1 cellular context compared by ENCODE assay signal in the genomic region with DNA sequence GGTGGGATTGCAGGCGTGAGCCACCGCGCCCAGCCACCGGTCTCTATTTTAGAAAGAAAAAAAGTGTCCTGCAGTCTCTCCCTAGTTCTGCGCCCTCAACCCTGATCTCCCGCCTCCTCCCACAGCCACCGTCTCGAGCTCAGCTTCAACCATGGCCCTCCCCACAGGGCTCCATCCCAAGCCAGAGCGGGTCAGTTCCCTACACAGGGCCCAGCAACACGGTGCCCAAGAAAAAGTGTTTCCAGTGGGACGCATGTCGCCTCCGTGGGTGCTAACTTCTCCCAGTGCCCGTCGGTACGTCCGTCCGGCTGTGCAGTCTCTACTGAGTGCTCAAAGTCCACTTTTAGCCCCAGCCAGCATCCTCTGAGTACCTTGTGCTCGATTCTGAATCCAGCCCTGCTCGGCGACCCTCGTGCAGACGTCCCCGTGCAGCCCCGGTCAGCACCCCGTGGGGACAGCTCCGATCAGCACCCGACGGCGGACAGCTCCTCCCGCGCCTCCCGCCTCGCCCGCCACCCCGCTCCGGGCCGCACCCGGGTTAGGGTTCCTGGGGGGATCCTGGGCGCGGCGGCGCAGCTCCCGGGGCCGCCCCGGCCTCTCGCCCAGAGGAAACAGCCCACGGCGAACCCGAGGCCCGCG.
TF ChIP-seq lines count a peak whose summit lies in the region.

No MANE protein-coding gene starts in this region.

TF ChIP-seq in WTC11, 78 proteins besides CTCF, POLR2A, EP300 and RAD21 (continued from another document and continues in another):
- TF ChIP-seq, protein P1, sequence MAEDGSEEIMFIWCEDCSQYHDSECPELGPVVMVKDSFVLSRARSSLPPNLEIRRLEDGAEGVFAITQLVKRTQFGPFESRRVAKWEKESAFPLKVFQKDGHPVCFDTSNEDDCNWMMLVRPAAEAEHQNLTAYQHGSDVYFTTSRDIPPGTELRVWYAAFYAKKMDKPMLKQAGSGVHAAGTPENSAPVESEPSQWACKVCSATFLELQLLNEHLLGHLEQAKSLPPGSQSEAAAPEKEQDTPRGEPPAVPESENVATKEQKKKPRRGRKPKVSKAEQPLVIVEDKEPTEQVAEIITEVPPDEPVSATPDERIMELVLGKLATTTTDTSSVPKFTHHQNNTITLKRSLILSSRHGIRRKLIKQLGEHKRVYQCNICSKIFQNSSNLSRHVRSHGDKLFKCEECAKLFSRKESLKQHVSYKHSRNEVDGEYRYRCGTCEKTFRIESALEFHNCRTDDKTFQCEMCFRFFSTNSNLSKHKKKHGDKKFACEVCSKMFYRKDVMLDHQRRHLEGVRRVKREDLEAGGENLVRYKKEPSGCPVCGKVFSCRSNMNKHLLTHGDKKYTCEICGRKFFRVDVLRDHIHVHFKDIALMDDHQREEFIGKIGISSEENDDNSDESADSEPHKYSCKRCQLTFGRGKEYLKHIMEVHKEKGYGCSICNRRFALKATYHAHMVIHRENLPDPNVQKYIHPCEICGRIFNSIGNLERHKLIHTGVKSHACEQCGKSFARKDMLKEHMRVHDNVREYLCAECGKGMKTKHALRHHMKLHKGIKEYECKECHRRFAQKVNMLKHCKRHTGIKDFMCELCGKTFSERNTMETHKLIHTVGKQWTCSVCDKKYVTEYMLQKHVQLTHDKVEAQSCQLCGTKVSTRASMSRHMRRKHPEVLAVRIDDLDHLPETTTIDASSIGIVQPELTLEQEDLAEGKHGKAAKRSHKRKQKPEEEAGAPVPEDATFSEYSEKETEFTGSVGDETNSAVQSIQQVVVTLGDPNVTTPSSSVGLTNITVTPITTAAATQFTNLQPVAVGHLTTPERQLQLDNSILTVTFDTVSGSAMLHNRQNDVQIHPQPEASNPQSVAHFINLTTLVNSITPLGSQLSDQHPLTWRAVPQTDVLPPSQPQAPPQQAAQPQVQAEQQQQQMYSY (CRISPR knock-in tag; IDR thresholded peaks at IDR 0.05): peak; percentile 82
- no peak for TF ChIP-seq OVOL2 (CRISPR knock-in tag; IDR thresholded peaks at IDR 0.05; ENCODE audit: borderline replicate concordance)
- peak; percentile 87 for TF ChIP-seq NR2C2 (CRISPR knock-in tag; IDR thresholded peaks at IDR 0.05)
- TF ChIP-seq ZNF138 (CRISPR knock-in tag; conservative IDR thresholded peaks at IDR 0.05): 0 out of 2 replicates have a peak, but pooled peaks have one; percentile 35
- TF ChIP-seq, protein P2, sequence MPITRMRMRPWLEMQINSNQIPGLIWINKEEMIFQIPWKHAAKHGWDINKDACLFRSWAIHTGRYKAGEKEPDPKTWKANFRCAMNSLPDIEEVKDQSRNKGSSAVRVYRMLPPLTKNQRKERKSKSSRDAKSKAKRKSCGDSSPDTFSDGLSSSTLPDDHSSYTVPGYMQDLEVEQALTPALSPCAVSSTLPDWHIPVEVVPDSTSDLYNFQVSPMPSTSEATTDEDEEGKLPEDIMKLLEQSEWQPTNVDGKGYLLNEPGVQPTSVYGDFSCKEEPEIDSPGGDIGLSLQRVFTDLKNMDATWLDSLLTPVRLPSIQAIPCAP (CRISPR knock-in tag; IDR thresholded peaks at IDR 0.05): peak; percentile 99
- TF ChIP-seq, protein P3, sequence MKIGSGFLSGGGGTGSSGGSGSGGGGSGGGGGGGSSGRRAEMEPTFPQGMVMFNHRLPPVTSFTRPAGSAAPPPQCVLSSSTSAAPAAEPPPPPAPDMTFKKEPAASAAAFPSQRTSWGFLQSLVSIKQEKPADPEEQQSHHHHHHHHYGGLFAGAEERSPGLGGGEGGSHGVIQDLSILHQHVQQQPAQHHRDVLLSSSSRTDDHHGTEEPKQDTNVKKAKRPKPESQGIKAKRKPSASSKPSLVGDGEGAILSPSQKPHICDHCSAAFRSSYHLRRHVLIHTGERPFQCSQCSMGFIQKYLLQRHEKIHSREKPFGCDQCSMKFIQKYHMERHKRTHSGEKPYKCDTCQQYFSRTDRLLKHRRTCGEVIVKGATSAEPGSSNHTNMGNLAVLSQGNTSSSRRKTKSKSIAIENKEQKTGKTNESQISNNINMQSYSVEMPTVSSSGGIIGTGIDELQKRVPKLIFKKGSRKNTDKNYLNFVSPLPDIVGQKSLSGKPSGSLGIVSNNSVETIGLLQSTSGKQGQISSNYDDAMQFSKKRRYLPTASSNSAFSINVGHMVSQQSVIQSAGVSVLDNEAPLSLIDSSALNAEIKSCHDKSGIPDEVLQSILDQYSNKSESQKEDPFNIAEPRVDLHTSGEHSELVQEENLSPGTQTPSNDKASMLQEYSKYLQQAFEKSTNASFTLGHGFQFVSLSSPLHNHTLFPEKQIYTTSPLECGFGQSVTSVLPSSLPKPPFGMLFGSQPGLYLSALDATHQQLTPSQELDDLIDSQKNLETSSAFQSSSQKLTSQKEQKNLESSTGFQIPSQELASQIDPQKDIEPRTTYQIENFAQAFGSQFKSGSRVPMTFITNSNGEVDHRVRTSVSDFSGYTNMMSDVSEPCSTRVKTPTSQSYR (CRISPR knock-in tag; IDR thresholded peaks at IDR 0.05): peak; percentile 96
- TF ChIP-seq, protein P4, sequence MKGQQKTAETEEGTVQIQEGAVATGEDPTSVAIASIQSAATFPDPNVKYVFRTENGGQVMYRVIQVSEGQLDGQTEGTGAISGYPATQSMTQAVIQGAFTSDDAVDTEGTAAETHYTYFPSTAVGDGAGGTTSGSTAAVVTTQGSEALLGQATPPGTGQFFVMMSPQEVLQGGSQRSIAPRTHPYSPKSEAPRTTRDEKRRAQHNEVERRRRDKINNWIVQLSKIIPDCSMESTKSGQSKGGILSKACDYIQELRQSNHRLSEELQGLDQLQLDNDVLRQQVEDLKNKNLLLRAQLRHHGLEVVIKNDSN (CRISPR knock-in tag; IDR thresholded peaks at IDR 0.05): peak; percentile 90
- peak; percentile 96; the same call in 1 of the 2 replicates for TF ChIP-seq SMAD3 (CRISPR knock-in tag; IDR thresholded peaks at IDR 0.05; ENCODE audit: borderline replicate concordance)
- TF ChIP-seq, protein P5, sequence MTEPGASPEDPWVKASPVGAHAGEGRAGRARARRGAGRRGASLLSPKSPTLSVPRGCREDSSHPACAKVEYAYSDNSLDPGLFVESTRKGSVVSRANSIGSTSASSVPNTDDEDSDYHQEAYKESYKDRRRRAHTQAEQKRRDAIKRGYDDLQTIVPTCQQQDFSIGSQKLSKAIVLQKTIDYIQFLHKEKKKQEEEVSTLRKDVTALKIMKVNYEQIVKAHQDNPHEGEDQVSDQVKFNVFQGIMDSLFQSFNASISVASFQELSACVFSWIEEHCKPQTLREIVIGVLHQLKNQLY (CRISPR knock-in tag; IDR thresholded peaks at IDR 0.05): peak; percentile 96; the same call in 1 of the 2 replicates
- TF ChIP-seq CREB1 (CRISPR knock-in tag; IDR thresholded peaks at IDR 0.05): peak; percentile 96
- TF ChIP-seq TEAD4 (CRISPR knock-in tag; IDR thresholded peaks at IDR 0.05): peak; percentile 99
- TF ChIP-seq AFF4 (CRISPR knock-in tag; IDR thresholded peaks at IDR 0.05; ENCODE audit: borderline replicate concordance): no peak
- peak; percentile 99 for TF ChIP-seq PREB (CRISPR knock-in tag; IDR thresholded peaks at IDR 0.05; ENCODE audit: borderline replicate concordance)
- peak; percentile 99 for TF ChIP-seq RELA (CRISPR knock-in tag; IDR thresholded peaks at IDR 0.05; ENCODE audit: borderline replicate concordance)
- TF ChIP-seq, protein P6, sequence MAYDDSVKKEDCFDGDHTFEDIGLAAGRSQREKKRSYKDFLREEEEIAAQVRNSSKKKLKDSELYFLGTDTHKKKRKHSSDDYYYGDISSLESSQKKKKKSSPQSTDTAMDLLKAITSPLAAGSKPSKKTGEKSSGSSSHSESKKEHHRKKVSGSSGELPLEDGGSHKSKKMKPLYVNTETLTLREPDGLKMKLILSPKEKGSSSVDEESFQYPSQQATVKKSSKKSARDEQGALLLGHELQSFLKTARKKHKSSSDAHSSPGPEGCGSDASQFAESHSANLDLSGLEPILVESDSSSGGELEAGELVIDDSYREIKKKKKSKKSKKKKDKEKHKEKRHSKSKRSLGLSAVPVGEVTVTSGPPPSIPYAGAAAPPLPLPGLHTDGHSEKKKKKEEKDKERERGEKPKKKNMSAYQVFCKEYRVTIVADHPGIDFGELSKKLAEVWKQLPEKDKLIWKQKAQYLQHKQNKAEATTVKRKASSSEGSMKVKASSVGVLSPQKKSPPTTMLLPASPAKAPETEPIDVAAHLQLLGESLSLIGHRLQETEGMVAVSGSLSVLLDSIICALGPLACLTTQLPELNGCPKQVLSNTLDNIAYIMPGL (CRISPR knock-in tag; IDR thresholded peaks at IDR 0.05): no peak; the same call in 1 of the 2 replicates
- no peak; the same call in 1 of the 2 replicates for TF ChIP-seq FOXJ3 (CRISPR knock-in tag; IDR thresholded peaks at IDR 0.05; ENCODE audit: borderline replicate concordance)
- peak; percentile 88 for TF ChIP-seq ZNF263 (CRISPR knock-in tag; IDR thresholded peaks at IDR 0.05; ENCODE audit: low read depth)
- no peak for TF ChIP-seq HMGA2 (CRISPR knock-in tag; IDR thresholded peaks at IDR 0.05)
- TF ChIP-seq ZNF671 (CRISPR knock-in tag; IDR thresholded peaks at IDR 0.05): peak; percentile 43; the same call in 1 of the 2 replicates
- peak; percentile 71 for TF ChIP-seq NFYB (CRISPR knock-in tag; conservative IDR thresholded peaks at IDR 0.05; ENCODE audit: low read depth)
- TF ChIP-seq, protein P7, sequence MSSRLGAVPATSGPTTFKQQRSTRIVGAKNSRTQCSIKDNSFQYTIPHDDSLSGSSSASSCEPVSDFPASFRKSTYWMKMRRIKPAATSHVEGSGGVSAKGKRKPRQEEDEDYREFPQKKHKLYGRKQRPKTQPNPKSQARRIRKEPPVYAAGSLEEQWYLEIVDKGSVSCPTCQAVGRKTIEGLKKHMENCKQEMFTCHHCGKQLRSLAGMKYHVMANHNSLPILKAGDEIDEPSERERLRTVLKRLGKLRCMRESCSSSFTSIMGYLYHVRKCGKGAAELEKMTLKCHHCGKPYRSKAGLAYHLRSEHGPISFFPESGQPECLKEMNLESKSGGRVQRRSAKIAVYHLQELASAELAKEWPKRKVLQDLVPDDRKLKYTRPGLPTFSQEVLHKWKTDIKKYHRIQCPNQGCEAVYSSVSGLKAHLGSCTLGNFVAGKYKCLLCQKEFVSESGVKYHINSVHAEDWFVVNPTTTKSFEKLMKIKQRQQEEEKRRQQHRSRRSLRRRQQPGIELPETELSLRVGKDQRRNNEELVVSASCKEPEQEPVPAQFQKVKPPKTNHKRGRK (CRISPR knock-in tag; IDR thresholded peaks at IDR 0.05; ENCODE audit: borderline replicate concordance): peak; percentile 90; the same call in 1 of the 2 replicates
- peak; percentile 97 for TF ChIP-seq MYBL2 (CRISPR knock-in tag; IDR thresholded peaks at IDR 0.05)
- peak; percentile 97 for TF ChIP-seq ZBTB43 (CRISPR knock-in tag; IDR thresholded peaks at IDR 0.05)
- TF ChIP-seq, protein P8, sequence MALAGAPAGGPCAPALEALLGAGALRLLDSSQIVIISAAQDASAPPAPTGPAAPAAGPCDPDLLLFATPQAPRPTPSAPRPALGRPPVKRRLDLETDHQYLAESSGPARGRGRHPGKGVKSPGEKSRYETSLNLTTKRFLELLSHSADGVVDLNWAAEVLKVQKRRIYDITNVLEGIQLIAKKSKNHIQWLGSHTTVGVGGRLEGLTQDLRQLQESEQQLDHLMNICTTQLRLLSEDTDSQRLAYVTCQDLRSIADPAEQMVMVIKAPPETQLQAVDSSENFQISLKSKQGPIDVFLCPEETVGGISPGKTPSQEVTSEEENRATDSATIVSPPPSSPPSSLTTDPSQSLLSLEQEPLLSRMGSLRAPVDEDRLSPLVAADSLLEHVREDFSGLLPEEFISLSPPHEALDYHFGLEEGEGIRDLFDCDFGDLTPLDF (CRISPR knock-in tag; IDR thresholded peaks at IDR 0.05): peak; percentile 96
